In the genomic region with DNA sequence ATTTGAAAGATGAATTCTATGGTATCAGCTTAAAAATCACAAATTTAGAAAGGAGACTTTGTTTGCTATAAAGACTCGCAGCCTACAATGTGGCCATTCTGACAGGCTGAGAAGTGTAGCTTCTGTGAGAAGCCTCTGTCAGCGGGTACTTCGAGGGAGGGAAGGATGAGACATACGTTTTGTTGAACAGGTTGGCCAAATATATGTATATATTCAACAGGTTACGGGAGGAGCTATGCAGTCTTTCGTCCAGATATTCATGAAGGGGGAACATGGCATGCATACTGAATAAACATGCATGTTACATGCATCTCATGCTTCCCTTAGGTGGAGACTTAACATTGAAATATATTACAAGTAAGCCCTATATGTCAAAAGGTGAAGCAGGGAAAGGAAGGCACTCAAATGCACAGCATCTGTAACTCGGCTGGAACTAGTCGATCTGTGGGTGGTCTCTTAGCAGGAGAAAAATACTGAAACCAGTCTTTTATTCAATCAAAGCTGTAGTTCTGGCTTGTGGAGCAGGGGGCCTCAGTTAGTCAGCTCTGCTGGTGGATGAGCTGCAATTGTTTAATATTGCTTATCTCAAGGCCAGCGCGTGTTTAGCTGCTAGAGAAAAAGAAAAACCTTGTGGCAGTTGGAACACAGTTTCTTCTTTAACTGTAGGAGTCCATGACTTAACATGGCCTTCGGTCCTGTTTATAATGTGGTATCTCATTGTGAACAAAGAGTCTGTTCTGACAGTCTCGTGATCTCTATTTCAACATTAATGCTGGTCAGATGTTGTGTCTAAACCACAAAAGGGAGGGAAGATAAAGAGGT, we compare ENCODE assay signal across 10 cellular contexts.
DNase-seq lines count a peak whose midpoint lies in the region; ATAC-seq and TF ChIP-seq lines count a peak whose summit lies in the region.
"Had no signal": no experiment of that assay in that cellular context is flagged by ENCODE, and none has a peak within 500 bp of the region (broad histone marks: within the 10 kb centered on the region; RNA-seq: fewer than 3 reads in every experiment).

No MANE protein-coding gene starts in this region.

- DNase-seq in activated naive CD8-positive, alpha-beta T cell treated with anti-CD3 and anti-CD28 coated beads for 36 hours, result no peak
- DNase-seq in activated naive CD8-positive, alpha-beta T cell treated with anti-CD3 and anti-CD28 coated beads, Interleukin-2, amount 50 U/mL, for 24 hours, result no peak
- peak; percentile 85 for DNase-seq in choroid plexus epithelial cell (ENCODE audit: low read depth)
- peak; percentile 86 for DNase-seq in testis
- no peak for DNase-seq in activated CD8-positive, alpha-beta memory T cell treated with anti-CD3 and anti-CD28 coated beads for 24 hours
- DNase-seq: CD4-positive, CD25-positive, alpha-beta regulatory T cell had no signal

- H3K4me3 ChIP-seq in choroid plexus epithelial cell (ENCODE audit: low read depth, low read length) (no peak overlapping the region), testis (no peak overlapping the region)

- intact Hi-C loops in testis (cut with DNase I; ENCODE audit: low total_unique reads), result no loop called here

- TF ChIP-seq CTCF in choroid plexus epithelial cell (conservative IDR thresholded peaks at IDR 0.05; ENCODE audit: low read depth, low read length) (peak; percentile 73), testis (IDR thresholded peaks at IDR 0.05) (peak in 2 of 3 experiments; percentile 19 to 58)

- H3K27ac Mint-ChIP-seq in activated naive CD8-positive, alpha-beta T cell treated with anti-CD3 and anti-CD28 coated beads for 36 hours, result peak overlapping the region; percentile 28
- no peak overlapping the region for H3K27ac Mint-ChIP-seq in activated naive CD8-positive, alpha-beta T cell treated with anti-CD3 and anti-CD28 coated beads, Interleukin-2, amount 50 U/mL, for 24 hours

- H3K36me3 ChIP-seq in testis (ENCODE audit: low read depth, missing control alignments), result no peaks in the 10 kb centered on the region

- H3K4me1 ChIP-seq in testis, result peaks cover 27% of the 10 kb centered on the region

- no peak overlapping the region for H3K4me3 Mint-ChIP-seq in activated naive CD8-positive, alpha-beta T cell treated with anti-CD3 and anti-CD28 coated beads for 36 hours
- no peak overlapping the region for H3K4me3 Mint-ChIP-seq in activated naive CD8-positive, alpha-beta T cell treated with anti-CD3 and anti-CD28 coated beads, Interleukin-2, amount 50 U/mL, for 24 hours
- H3K4me3 Mint-ChIP-seq: CD4-positive, CD25-positive, alpha-beta regulatory T cell had no signal

- TF ChIP-seq POLR2A in testis (IDR thresholded peaks at IDR 0.05), result no peak

- H3K27me3 Mint-ChIP-seq in activated naive CD8-positive, alpha-beta T cell treated with anti-CD3 and anti-CD28 coated beads for 36 hours, result peaks cover 32% of the 10 kb centered on the region
- H3K27me3 Mint-ChIP-seq in activated naive CD8-positive, alpha-beta T cell treated with anti-CD3 and anti-CD28 coated beads, Interleukin-2, amount 50 U/mL, for 24 hours, result peaks cover 17% of the 10 kb centered on the region
- H3K27me3 Mint-ChIP-seq: CD4-positive, CD25-positive, alpha-beta regulatory T cell had no signal

- H3K4me1 Mint-ChIP-seq in activated naive CD8-positive, alpha-beta T cell treated with anti-CD3 and anti-CD28 coated beads for 36 hours, result peaks cover 7% of the 10 kb centered on the region
- peaks cover 17% of the 10 kb centered on the region for H3K4me1 Mint-ChIP-seq in activated naive CD8-positive, alpha-beta T cell treated with anti-CD3 and anti-CD28 coated beads, Interleukin-2, amount 50 U/mL, for 24 hours

- H3K9me3 Mint-ChIP-seq in activated naive CD8-positive, alpha-beta T cell treated with anti-CD3 and anti-CD28 coated beads for 36 hours, result no peaks in the 10 kb centered on the region
- H3K9me3 Mint-ChIP-seq in activated naive CD8-positive, alpha-beta T cell treated with anti-CD3 and anti-CD28 coated beads, Interleukin-2, amount 50 U/mL, for 24 hours, result no peaks in the 10 kb centered on the region

- H3K27me3 ChIP-seq in testis, result no peaks in the 10 kb centered on the region

- H3K27ac ChIP-seq in testis, result peak overlapping the region; percentile 64 to 69
- H3K27ac ChIP-seq: epithelial cell of prostate had no signal

- H3K9me3 ChIP-seq in testis, result no peaks in the 10 kb centered on the region

- H3K36me3 Mint-ChIP-seq in activated naive CD8-positive, alpha-beta T cell treated with anti-CD3 and anti-CD28 coated beads for 36 hours, result peaks cover 5% of the 10 kb centered on the region
- peaks cover 2% of the 10 kb centered on the region for H3K36me3 Mint-ChIP-seq in activated naive CD8-positive, alpha-beta T cell treated with anti-CD3 and anti-CD28 coated beads, Interleukin-2, amount 50 U/mL, for 24 hours (ENCODE audit: low read depth)

- ATAC-seq in activated naive CD8-positive, alpha-beta T cell treated with anti-CD3 and anti-CD28 coated beads, Interleukin-2, amount 50 U/mL, for 24 hours, result no peak
- ATAC-seq in HG03439 (IDR thresholded peaks at IDR 0.05; ENCODE audit: unreplicated experiment), result peak; percentile 39
- no peak for ATAC-seq in HG02588 (IDR thresholded peaks at IDR 0.05; ENCODE audit: unreplicated experiment)
- no peak for ATAC-seq in GM21447 (IDR thresholded peaks at IDR 0.05; ENCODE audit: unreplicated experiment)

- 42 to 61% methylated on average over 12 of the region's 12 CpGs for WGBS in testis, 2 donors

Comparison
In these comparisons a context has a peak if more than half of its experiments do, and no peak if none do; other contexts are left out.
1. DNase-seq: peak in choroid plexus epithelial cell (single experiment) and testis (single experiment); none in activated naive CD8-positive, alpha-beta T cell treated with anti-CD3 and anti-CD28 coated beads for 36 hours (single experiment), activated naive CD8-positive, alpha-beta T cell treated with anti-CD3 and anti-CD28 coated beads, Interleukin-2, amount 50 U/mL, for 24 hours (single experiment) and activated CD8-positive, alpha-beta memory T cell treated with anti-CD3 and anti-CD28 coated beads for 24 hours (single experiment).